ENCODE assay signal across 21 cellular contexts in genomic region chr12:118603610-118604361, GRCh38.
"Had no signal": no experiment of that assay in that cellular context is flagged by ENCODE, and none has a peak within 500 bp of the region (broad histone marks: within the 10 kb centered on the region; RNA-seq: fewer than 3 reads in every experiment).

No MANE protein-coding gene starts in this region.

- H3K4me1 ChIP-seq: ascending aorta, breast epithelium, tibial nerve, uterus had no signal

- H3K27me3 ChIP-seq: ascending aorta, breast epithelium, tibial nerve, uterus had no signal

- ATAC-seq: activated CD8-positive, alpha-beta T cell treated with anti-CD3 and anti-CD28 coated beads for 36 hours; activated naive CD8-positive, alpha-beta T cell treated with anti-CD3 and anti-CD28 coated beads, Interleukin-2, amount 50 U/mL, for 24 hours; stimulated activated naive CD8-positive, alpha-beta T cell treated with anti-CD3 and anti-CD28 coated beads, Interleukin-15, Interleukin-2, amounts not matched to agents 100 U/mL and 50 U/mL, for 24 hours had no signal

- H3K4me3 ChIP-seq: ascending aorta, breast epithelium, lung, tibial nerve, uterus had no signal

- H3K27ac ChIP-seq: ascending aorta, breast epithelium, tibial nerve, uterus had no signal

- DNase-seq: activated CD4-positive, alpha-beta T cell treated with anti-CD3 and anti-CD28 coated beads, Interleukin-2, amount 10 ng/mL, durations not matched to agents 24 days and 14 days; activated CD8-positive, alpha-beta T cell treated with anti-CD3 and anti-CD28 coated beads for 36 hours; activated naive CD4-positive, alpha-beta T cell treated with Interleukin-2 at 50 U/mL for 16 hours; activated naive CD8-positive, alpha-beta T cell treated with anti-CD3 and anti-CD28 coated beads, Interleukin-2, amount 50 U/mL, for 24 hours; activated T-cell treated with anti-CD3 and anti-CD28 coated beads, Interleukin-2, amount 50 U/mL, for 24 hours; cortex of kidney; erythroblast; foreskin melanocyte; nucleus accumbens; posterior cingulate gyrus; stimulated activated CD4-positive, alpha-beta T cell treated with anti-CD3 and anti-CD28 coated beads, Interleukin-12 subunit alpha, Interleukin-12 subunit beta, amount 100 ng/mL, for 4 hours; stimulated activated CD4-positive, alpha-beta T cell treated with anti-CD3 and anti-CD28 coated beads, Interleukin-2, amount 100 ng/mL, for 24 hours; stimulated activated naive CD8-positive, alpha-beta T cell treated with anti-CD3 and anti-CD28 coated beads, Interleukin-15, Interleukin-2, amounts not matched to agents 100 U/mL and 50 U/mL, for 24 hours; T1000; uterus had no signal

- H3K36me3 ChIP-seq: ascending aorta, breast epithelium, tibial nerve, uterus had no signal

- H3K9me3 ChIP-seq: ascending aorta, breast epithelium, tibial nerve, uterus had no signal

- FAIRE-seq: endometrium, keratinocyte had no signal
